In the genomic region with DNA sequence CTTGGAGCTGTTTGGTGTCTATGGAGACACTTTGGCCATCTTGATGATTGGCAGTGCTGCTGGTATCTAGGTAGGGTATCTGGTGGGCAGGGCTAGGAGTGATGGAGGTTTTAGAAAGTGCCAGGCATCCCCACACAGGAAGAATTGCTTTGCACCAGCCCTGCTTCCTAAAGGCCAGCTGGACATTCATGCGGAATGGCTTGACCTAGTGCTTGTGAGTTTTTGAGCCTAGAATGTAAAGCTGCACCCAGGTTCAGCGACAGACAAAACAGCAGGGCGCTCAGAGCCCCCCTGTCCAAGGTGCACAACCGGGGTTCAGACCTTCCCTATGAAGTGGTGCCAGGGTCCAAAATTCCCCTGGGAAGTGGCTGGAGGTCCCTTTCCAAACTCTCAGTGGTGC, we compare ENCODE assay signal across 24 cellular contexts.
"Had no signal": no experiment of that assay in that cellular context is flagged by ENCODE, and none has a peak within 500 bp of the region (broad histone marks: within the 10 kb centered on the region; RNA-seq: fewer than 3 reads in every experiment).

No MANE protein-coding gene starts in this region.

- ATAC-seq: effector memory CD8-positive, alpha-beta T cell; esophagus mucosa; foreskin keratinocyte; gastrocnemius medialis; gastroesophageal sphincter; heart left ventricle; heart right ventricle had no signal

- DNase-seq: colonic mucosa; cortex of kidney; dermis blood vessel endothelial cell; dorsolateral prefrontal cortex; effector CD4-positive, alpha-beta T cell; effector CD8-positive, alpha-beta T cell; effector memory CD4-positive, alpha-beta T cell; effector memory CD8-positive, alpha-beta T cell; endodermal cell; erythroblast; esophagus squamous epithelium; foreskin fibroblast; foreskin keratinocyte; foreskin melanocyte; gastrocnemius medialis; glutamatergic neuron; head of caudate nucleus; heart left ventricle; heart right ventricle had no signal

- H3K9me3 ChIP-seq: colonic mucosa, esophagus muscularis mucosa, esophagus squamous epithelium, gastrocnemius medialis, gastroesophageal sphincter, heart left ventricle, heart right ventricle had no signal

- H3K4me1 ChIP-seq: colonic mucosa, foreskin keratinocyte, gastrocnemius medialis had no signal

- H3K36me3 ChIP-seq: colonic mucosa, esophagus muscularis mucosa, esophagus squamous epithelium, gastrocnemius medialis, gastroesophageal sphincter, heart left ventricle, heart right ventricle had no signal

- H3K27ac ChIP-seq: colonic mucosa, coronary artery, dorsolateral prefrontal cortex, epithelial cell of prostate, esophagus muscularis mucosa, esophagus squamous epithelium, foreskin keratinocyte, gastrocnemius medialis, gastroesophageal sphincter, heart left ventricle, heart right ventricle had no signal

- H3K4me3 ChIP-seq: colonic mucosa, coronary artery, dorsolateral prefrontal cortex, esophagus muscularis mucosa, esophagus squamous epithelium, gastrocnemius medialis, gastroesophageal sphincter, heart left ventricle, heart right ventricle had no signal
